Comparison of ENCODE assay signal across 8 cellular contexts in genomic region chr11:119093951-119094815, GRCh38. TPM values are rescaled to one million over a fixed set of nuclear protein-coding genes. Genes with fewer than 3 reads are reported as not detected.
A peak's percentile ranks its signal among the peaks of the same experiment; 100 is the strongest.
DNase-seq lines count a peak whose midpoint lies in the region; ATAC-seq, FAIRE-seq and TF ChIP-seq lines count a peak whose summit lies in the region.

No MANE protein-coding gene starts in this region.

- no peaks in the 10 kb centered on the region for H3K27me3 ChIP-seq in duodenal mucosa (ENCODE audit: control insufficient read depth in 1 of 2, insufficient read depth in 2 of 2, low read length in 2 of 2)

- peak overlapping the region; percentile 80 to 84 for H3K9ac ChIP-seq in duodenal mucosa (ENCODE audit: low read depth in 1 of 2, low read length in 2 of 2)

- H3K9me3 Mint-ChIP-seq in mesothelial cell of epicardium: no peaks in the 10 kb centered on the region

- peaks cover 30% of the 10 kb centered on the region for H3K4me1 Mint-ChIP-seq in mesothelial cell of epicardium

- FAIRE-seq in HTR-8/SVneo (lab: Jason Lieb, UNC): no peak

- H3K27me3 Mint-ChIP-seq in mesothelial cell of epicardium (ENCODE audit: low read depth): no peaks in the 10 kb centered on the region

- peaks cover 12 to 36% of the 10 kb centered on the region in 2 donors for H3K36me3 ChIP-seq in duodenal mucosa (ENCODE audit: control insufficient read depth in 1 of 2, insufficient read depth in 2 of 2, low read length in 2 of 2)

- peak; percentile 4 for ATAC-seq in HG03432 (IDR thresholded peaks at IDR 0.05; ENCODE audit: unreplicated experiment)

- no peak for TF ChIP-seq CTCF in mesothelial cell of epicardium (IDR thresholded peaks at IDR 0.05; ENCODE audit: unreplicated experiment)

- H3K4me3 Mint-ChIP-seq in mesothelial cell of epicardium: peak overlapping the region; percentile 89

- H3K4me3 ChIP-seq in duodenal mucosa (ENCODE audit: low read depth in 1 of 2, low read length in 2 of 2): peak overlapping the region; percentile 79 to 85

- peak overlapping the region; percentile 81 for H3K27ac ChIP-seq in duodenal mucosa (ENCODE audit: low read depth, low read length)

- peaks cover 20% of the 10 kb centered on the region for H3K36me3 Mint-ChIP-seq in mesothelial cell of epicardium

- no peaks in the 10 kb centered on the region for H3K9me3 ChIP-seq in duodenal mucosa (ENCODE audit: control insufficient read depth in 1 of 2, low read length in 2 of 2)

- peak overlapping the region; percentile 94 for H3K27ac Mint-ChIP-seq in mesothelial cell of epicardium

- H3K4me1 ChIP-seq in duodenal mucosa (ENCODE audit: control insufficient read depth in 1 of 2, insufficient read depth in 2 of 2, low read length in 2 of 2): peaks cover 17 to 20% of the 10 kb centered on the region in 2 donors

- peak; percentile 78 for DNase-seq in NK-92 treated with Interleukin-12 subunit alpha and Interleukin-12 subunit beta, amount 100 ng/mL, for 24 hours (lab: John Stamatoyannopoulos, UW)
- DNase-seq in NK-92 (lab: John Stamatoyannopoulos, UW; ENCODE audit: unreplicated experiment) (no peak), mesothelial cell of epicardium (ENCODE audit: low spot score in 2 of 2, unreplicated experiment in 2 of 2) (peak in 1 of 2 experiments; percentile 47), superior temporal gyrus (ENCODE audit: extremely low spot score) (peak; percentile 29), HTR-8/SVneo (ENCODE audit: insufficient read length, low spot score) (no peak)
- DNase-seq in activated CD4-positive, alpha-beta T cell treated with anti-CD3 and anti-CD28 coated beads for 1 hour: peak; percentile 45

RNA-seq across cellular contexts. Expression of gene DPAGT1, which starts 7.5 kb away (rescaled TPM):
- 38.2 to 47.7 TPM (median 44.9 TPM) in 3 replicates for total RNA-seq in mesothelial cell of epicardium

RNA-seq across cellular contexts. Expression of gene HMBS, which starts 9.5 kb away (rescaled TPM):
- 28.0 to 29.1 TPM (median 28.1 TPM) in 3 replicates for total RNA-seq in mesothelial cell of epicardium

RNA-seq across cellular contexts. Expression of gene C2CD2L, which starts 13.0 kb away (rescaled TPM):
- total RNA-seq in mesothelial cell of epicardium: 8.7 to 10.5 TPM (median 10.0 TPM) in 3 replicates

RNA-seq across cellular contexts. Expression of gene VPS11, which starts 26.6 kb away (rescaled TPM):
- 32.5 to 35.2 TPM (median 32.6 TPM) in 3 replicates for total RNA-seq in mesothelial cell of epicardium

RNA-seq across cellular contexts. Expression of gene HINFP, which starts 27.2 kb away (rescaled TPM):
- 32.8 to 36.7 TPM (median 34.4 TPM) in 3 replicates for total RNA-seq in mesothelial cell of epicardium

Comparison
In these comparisons a context has a peak if more than half of its experiments do, and no peak if none do; other contexts are left out.
1. DNase-seq: peak in NK-92 treated with Interleukin-12 subunit alpha and Interleukin-12 subunit beta, amount 100 ng/mL, for 24 hours (single experiment), activated CD4-positive, alpha-beta T cell treated with anti-CD3 and anti-CD28 coated beads for 1 hour (single experiment) and superior temporal gyrus (single experiment); none in NK-92 (single experiment) and HTR-8/SVneo (single experiment).